In the genomic region with DNA sequence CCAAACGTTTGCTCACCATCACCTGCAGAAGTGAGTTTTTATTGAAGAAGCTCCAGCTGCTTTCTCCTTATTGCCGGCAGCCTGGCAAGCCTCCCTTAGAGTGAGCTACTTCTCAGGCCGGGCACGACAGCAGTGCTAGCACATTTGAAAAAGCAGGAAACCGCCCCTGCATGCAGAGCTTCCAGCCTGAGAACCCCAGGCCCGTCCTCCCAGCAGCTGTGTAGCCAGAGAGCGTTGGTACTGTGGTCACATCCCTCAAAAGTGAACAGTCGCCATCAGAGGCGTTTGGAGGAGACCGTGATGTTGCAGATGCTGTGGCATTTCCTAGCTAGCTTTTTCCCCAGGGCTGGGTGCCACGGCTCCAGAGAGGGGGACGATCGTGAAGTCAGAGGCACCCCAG, we compare ENCODE assay signal across 10 cellular contexts.
DNase-seq lines count a peak whose midpoint lies in the region; ATAC-seq lines count a peak whose summit lies in the region.
"Had no signal": no experiment of that assay in that cellular context is flagged by ENCODE, and none has a peak within 500 bp of the region (broad histone marks: within the 10 kb centered on the region; RNA-seq: fewer than 3 reads in every experiment).

No MANE protein-coding gene starts in this region.

- peak overlapping the region; percentile 70 to 76 for H3K4me3 Mint-ChIP-seq in stimulated activated naive CD8-positive, alpha-beta T cell treated with anti-CD3 and anti-CD28 coated beads, Interleukin-15, amount 100 ng/mL, for 72 hours

- no peak for ATAC-seq in stimulated activated naive CD8-positive, alpha-beta T cell treated with anti-CD3 and anti-CD28 coated beads, Interleukin-15, amount 100 ng/mL, for 72 hours
- ATAC-seq in GM21423 (IDR thresholded peaks at IDR 0.05; ENCODE audit: unreplicated experiment) (no peak), GM21737 (IDR thresholded peaks at IDR 0.05; ENCODE audit: unreplicated experiment) (no peak)

- H3K9me3 ChIP-seq in KOPT-K1 (ENCODE audit: insufficient read depth, low read length, poor library complexity, severe bottlenecking) (no peaks in the 10 kb centered on the region), adipocyte (ENCODE audit: control insufficient read depth, low read length) (no peaks in the 10 kb centered on the region)

- no peak for DNase-seq in adipocyte (ENCODE audit: low read depth)
- peak in 28 of 51 donors; percentile 21 to 83 (median 70) for DNase-seq in hypothalamus (lab: John Stamatoyannopoulos, UW)
- DNase-seq in stimulated activated naive CD8-positive, alpha-beta T cell treated with anti-CD3 and anti-CD28 coated beads, Interleukin-15, amount 100 ng/mL, for 72 hours: no peak
- DNase-seq in GM19240 (ENCODE audit: insufficient read length, low spot score): no peak
- no peak for DNase-seq in NCI-H524 (lab: John Stamatoyannopoulos, UW)
- DNase-seq: islet precursor cell had no signal

- no peaks in the 10 kb centered on the region for H3K27me3 ChIP-seq in adipocyte (replicated peaks; ENCODE audit: control insufficient read depth, insufficient read depth, low read length)
- H3K27me3 ChIP-seq: cardiac muscle cell had no signal

- H3K9ac ChIP-seq in adipocyte (ENCODE audit: low read length): peak overlapping the region; percentile 74

- no peaks in the 10 kb centered on the region for H3K27me3 Mint-ChIP-seq in stimulated activated naive CD8-positive, alpha-beta T cell treated with anti-CD3 and anti-CD28 coated beads, Interleukin-15, amount 100 ng/mL, for 72 hours

- peak overlapping the region; percentile 76 for H3K4me3 ChIP-seq in adipocyte (ENCODE audit: low read length)
- H3K4me3 ChIP-seq: cardiac muscle cell had no signal

- no peaks in the 10 kb centered on the region for H3K9me3 Mint-ChIP-seq in stimulated activated naive CD8-positive, alpha-beta T cell treated with anti-CD3 and anti-CD28 coated beads, Interleukin-15, amount 100 ng/mL, for 72 hours

- H3K27ac Mint-ChIP-seq in stimulated activated naive CD8-positive, alpha-beta T cell treated with anti-CD3 and anti-CD28 coated beads, Interleukin-15, amount 100 ng/mL, for 72 hours: peak overlapping the region; percentile 74 to 85

- peaks cover 81% of the 10 kb centered on the region for H3K4me1 Mint-ChIP-seq in stimulated activated naive CD8-positive, alpha-beta T cell treated with anti-CD3 and anti-CD28 coated beads, Interleukin-15, amount 100 ng/mL, for 72 hours

- H3K27ac ChIP-seq in KOPT-K1 (ENCODE audit: low read depth, low read length, poor library complexity, severe bottlenecking): peak overlapping the region; percentile 36

- H3K36me3 ChIP-seq in KOPT-K1 (ENCODE audit: insufficient read depth, low read length) (peaks cover 48% of the 10 kb centered on the region), adipocyte (ENCODE audit: control insufficient read depth, insufficient read depth, low read length, severe bottlenecking) (no peaks in the 10 kb centered on the region)
- H3K36me3 ChIP-seq: cardiac muscle cell had no signal

- H3K4me1 ChIP-seq in adipocyte (ENCODE audit: control insufficient read depth, insufficient read depth, low read length): peaks cover 39% of the 10 kb centered on the region

Comparison
In these comparisons a context has a peak if more than half of its experiments do, and no peak if none do; other contexts are left out.
1. DNase-seq: peak in hypothalamus (28 of 51); none in adipocyte (single experiment), stimulated activated naive CD8-positive, alpha-beta T cell treated with anti-CD3 and anti-CD28 coated beads, Interleukin-15, amount 100 ng/mL, for 72 hours (0 of 2), GM19240 (single experiment) and NCI-H524 (0 of 2).